In the genomic region with DNA sequence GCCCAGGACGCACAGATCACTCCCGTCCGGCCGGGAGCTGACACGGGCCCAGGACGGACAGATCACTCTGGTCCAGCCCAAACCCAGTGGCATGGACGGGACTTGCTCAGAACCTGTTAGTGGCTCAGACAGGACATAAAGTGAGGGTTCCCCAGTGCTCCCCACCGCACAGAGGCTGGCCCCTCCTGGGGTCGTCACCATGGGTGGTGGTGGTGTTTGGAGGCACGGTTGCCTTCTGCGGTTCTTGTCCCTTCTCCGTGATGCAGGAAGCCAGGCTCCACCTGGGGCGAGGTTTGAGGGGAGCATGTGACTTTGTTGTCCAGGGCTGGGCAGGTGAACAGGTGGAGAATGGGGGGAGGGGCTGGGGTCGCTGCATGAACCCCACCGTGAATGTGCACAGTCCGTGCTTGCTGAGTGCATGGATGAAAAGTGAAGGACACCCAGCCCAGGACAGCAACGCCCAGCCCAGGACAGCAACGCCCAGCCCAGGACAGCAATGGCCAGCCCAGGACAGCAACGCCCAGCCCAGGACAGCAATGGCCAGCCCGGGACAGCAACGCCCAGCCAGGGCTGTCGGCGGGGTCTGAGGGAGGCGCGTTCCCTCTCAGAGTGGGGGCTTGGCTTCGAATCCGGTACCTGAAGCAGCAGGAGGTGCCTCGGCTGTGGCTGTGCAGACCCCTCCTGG, we compare ENCODE assay signal across 15 cellular contexts. TPM values are rescaled to one million over a fixed set of nuclear protein-coding genes. Genes with fewer than 3 reads are reported as not detected.
"Had no signal": no experiment of that assay in that cellular context is flagged by ENCODE, and none has a peak within 500 bp of the region (broad histone marks: within the 10 kb centered on the region; RNA-seq: fewer than 3 reads in every experiment).

No MANE protein-coding gene starts in this region.

- H3K4me3 ChIP-seq: ascending aorta, coronary artery, mucosa of descending colon, psoas muscle, tibial artery had no signal

- H3K27ac Mint-ChIP-seq: activated CD4-positive, alpha-beta T cell treated with anti-CD3 and anti-CD28 coated beads for 36 hours; activated CD8-positive, alpha-beta T cell treated with anti-CD3 and anti-CD28 coated beads, Interleukin-2, amount 10 ng/mL, durations not matched to agents 7 days and 5 days; activated naive CD8-positive, alpha-beta T cell treated with anti-CD3 and anti-CD28 coated beads, Interleukin-2, amount 10 ng/mL, durations not matched to agents 7 days and 5 days; effector memory CD8-positive, alpha-beta T cell; naive thymus-derived CD8-positive, alpha-beta T cell had no signal

- ATAC-seq: activated CD4-positive, alpha-beta T cell treated with anti-CD3 and anti-CD28 coated beads for 36 hours; activated CD8-positive, alpha-beta T cell treated with anti-CD3 and anti-CD28 coated beads, Interleukin-2, amount 10 ng/mL, durations not matched to agents 7 days and 5 days; effector memory CD8-positive, alpha-beta T cell; mucosa of descending colon; naive thymus-derived CD8-positive, alpha-beta T cell; psoas muscle had no signal

- H3K36me3 Mint-ChIP-seq: activated naive CD8-positive, alpha-beta T cell treated with anti-CD3 and anti-CD28 coated beads, Interleukin-2, amount 10 ng/mL, durations not matched to agents 7 days and 5 days; naive thymus-derived CD8-positive, alpha-beta T cell had no signal

- H3K27ac ChIP-seq: ascending aorta, psoas muscle, tibial artery, VCaP had no signal

- H3K9me3 ChIP-seq: ascending aorta, mucosa of descending colon, psoas muscle, tibial artery had no signal

- H3K4me3 Mint-ChIP-seq: activated CD4-positive, alpha-beta T cell treated with anti-CD3 and anti-CD28 coated beads for 36 hours; activated CD8-positive, alpha-beta T cell treated with anti-CD3 and anti-CD28 coated beads, Interleukin-2, amount 10 ng/mL, durations not matched to agents 7 days and 5 days; activated naive CD8-positive, alpha-beta T cell treated with anti-CD3 and anti-CD28 coated beads, Interleukin-2, amount 10 ng/mL, durations not matched to agents 7 days and 5 days; effector memory CD8-positive, alpha-beta T cell; naive thymus-derived CD8-positive, alpha-beta T cell; stimulated activated naive CD8-positive, alpha-beta T cell treated with anti-CD3 and anti-CD28 coated beads, Interleukin-15, amount 100 ng/mL, for 72 hours had no signal

- H3K9me3 Mint-ChIP-seq: activated naive CD8-positive, alpha-beta T cell treated with anti-CD3 and anti-CD28 coated beads, Interleukin-2, amount 10 ng/mL, durations not matched to agents 7 days and 5 days; effector memory CD8-positive, alpha-beta T cell; naive thymus-derived CD8-positive, alpha-beta T cell; stimulated activated naive CD8-positive, alpha-beta T cell treated with anti-CD3 and anti-CD28 coated beads, Interleukin-15, amount 100 ng/mL, for 72 hours had no signal

- DNase-seq: activated CD4-positive, alpha-beta T cell treated with anti-CD3 and anti-CD28 coated beads for 36 hours; activated CD8-positive, alpha-beta memory T cell treated with anti-CD3 and anti-CD28 coated beads, Interleukin-2, amount 50 U/mL, for 48 hours; activated CD8-positive, alpha-beta T cell treated with anti-CD3 and anti-CD28 coated beads, Interleukin-2, amount 10 ng/mL, durations not matched to agents 7 days and 5 days; activated naive CD8-positive, alpha-beta T cell treated with anti-CD3 and anti-CD28 coated beads, Interleukin-2, amount 10 ng/mL, durations not matched to agents 7 days and 5 days; effector memory CD8-positive, alpha-beta T cell; mucosa of descending colon; naive thymus-derived CD8-positive, alpha-beta T cell; psoas muscle; stimulated activated CD4-positive, alpha-beta T cell treated with anti-CD3 and anti-CD28 coated beads, Interleukin-4, amount 100 ng/mL, for 24 hours; stimulated activated naive CD8-positive, alpha-beta T cell treated with anti-CD3 and anti-CD28 coated beads, Interleukin-15, amount 100 ng/mL, for 72 hours; T1000; tibial artery had no signal

- H3K27me3 Mint-ChIP-seq: activated CD4-positive, alpha-beta T cell treated with anti-CD3 and anti-CD28 coated beads for 36 hours; activated naive CD8-positive, alpha-beta T cell treated with anti-CD3 and anti-CD28 coated beads, Interleukin-2, amount 10 ng/mL, durations not matched to agents 7 days and 5 days; effector memory CD8-positive, alpha-beta T cell; stimulated activated naive CD8-positive, alpha-beta T cell treated with anti-CD3 and anti-CD28 coated beads, Interleukin-15, amount 100 ng/mL, for 72 hours had no signal

- H3K27me3 ChIP-seq: ascending aorta, tibial artery had no signal

- H3K4me1 Mint-ChIP-seq: activated CD4-positive, alpha-beta T cell treated with anti-CD3 and anti-CD28 coated beads for 36 hours; activated naive CD8-positive, alpha-beta T cell treated with anti-CD3 and anti-CD28 coated beads, Interleukin-2, amount 10 ng/mL, durations not matched to agents 7 days and 5 days; naive thymus-derived CD8-positive, alpha-beta T cell; stimulated activated naive CD8-positive, alpha-beta T cell treated with anti-CD3 and anti-CD28 coated beads, Interleukin-15, amount 100 ng/mL, for 72 hours had no signal

RNA-seq across cellular contexts. Expression of gene FAM20C, which starts 26.7 kb away (rescaled TPM):
- polyA plus RNA-seq: naive thymus-derived CD8-positive, alpha-beta T cell had no signal
